30 cellular contexts compared by ENCODE assay signal in genomic region chr13:52353116-52353718, GRCh38. TPM values are rescaled to one million over a fixed set of nuclear protein-coding genes. Genes with fewer than 3 reads are reported as not detected.
DNase-seq lines count a peak whose midpoint lies in the region; ATAC-seq, FAIRE-seq and TF ChIP-seq lines count a peak whose summit lies in the region.
"Had no signal": no experiment of that assay in that cellular context is flagged by ENCODE, and none has a peak within 500 bp of the region (broad histone marks: within the 10 kb centered on the region; RNA-seq: fewer than 3 reads in every experiment).

No MANE protein-coding gene starts in this region.

- no peak overlapping the region for H2AFZ ChIP-seq in mammary epithelial cell (ENCODE audit: low read depth, low read length)
- H2AFZ ChIP-seq in keratinocyte (ENCODE audit: control insufficient read depth, low read length), result no peak overlapping the region
- H2AFZ ChIP-seq: neural progenitor cell had no signal

- ATAC-seq in HG03196 (IDR thresholded peaks at IDR 0.05; ENCODE audit: unreplicated experiment), result no peak
- no peak for ATAC-seq in HG02571 (IDR thresholded peaks at IDR 0.05; ENCODE audit: unreplicated experiment)
- ATAC-seq: activated CD8-positive, alpha-beta T cell treated with anti-CD3 and anti-CD28 coated beads, Interleukin-2, amount 10 ng/mL, durations not matched to agents 7 days and 5 days; effector memory CD8-positive, alpha-beta T cell; GM12878; heart left ventricle; left ventricle myocardium superior; stimulated activated naive B cell treated with anti-CD40 and anti-IgM and Interleukin-4, amounts not matched to agents 10 μg/mL and 1 μg/mL and 100 μg/mL, for 72 hours had no signal

- H3K27ac ChIP-seq in mammary epithelial cell (ENCODE audit: insufficient read depth, low read depth, low read length) (no peak overlapping the region), keratinocyte (ENCODE audit: control insufficient read depth, insufficient read depth, low read length) (no peak overlapping the region)
- H3K27ac ChIP-seq: esophagus squamous epithelium, heart left ventricle, neural progenitor cell, prostate gland, RWPE1, thoracic aorta had no signal

- POLR2A ChIA-PET in GM10248 (lab: Yijun Ruan, JAX), result no interaction called here

- intact Hi-C loops in mammary epithelial cell (cut with micrococcal nuclease), result no loop called here

- H3K36me3 ChIP-seq in mammary epithelial cell (ENCODE audit: insufficient read depth, low read length) (no peaks in the 10 kb centered on the region), keratinocyte (ENCODE audit: control insufficient read depth in 2 of 2, extremely low read depth in 1 of 2, insufficient read depth in 2 of 2, low read length in 2 of 2) (no peaks in the 10 kb centered on the region)
- H3K36me3 ChIP-seq: esophagus squamous epithelium, heart left ventricle, neural progenitor cell, prostate gland, thoracic aorta had no signal

- H3K79me2 ChIP-seq in mammary epithelial cell (ENCODE audit: insufficient read depth, low read length) (no peaks in the 10 kb centered on the region), keratinocyte (ENCODE audit: control insufficient read depth, insufficient read depth, low read length) (no peaks in the 10 kb centered on the region)

- no TSS peak for BruUV-seq in mammary epithelial cell (replicated peaks; lab: Mats Ljungman, UMichigan)

- H3K27me3 ChIP-seq in mammary epithelial cell (ENCODE audit: insufficient read depth, low read length) (no peaks in the 10 kb centered on the region), keratinocyte (ENCODE audit: control insufficient read depth, extremely low read depth, insufficient read depth, low read length) (no peaks in the 10 kb centered on the region)
- H3K27me3 ChIP-seq: esophagus squamous epithelium, heart left ventricle, neural progenitor cell had no signal

- dilution Hi-C loops in mammary epithelial cell (cut with HindIII; ENCODE audit: low sequenced_read_pairs) (loop anchor here (5.0 kb wide), 1 partner anchor 99 kb away; the partner anchor contains the start of gene VPS36), keratinocyte (cut with MboI; ENCODE audit: extremely low pct_ligation_motif_present, low sequenced_read_pairs) (no loop called here)

- H3K9me3 ChIP-seq in mammary epithelial cell (replicated peaks; ENCODE audit: insufficient read depth, low read length), result no peaks in the 10 kb centered on the region
- no peaks in the 10 kb centered on the region for H3K9me3 ChIP-seq in keratinocyte (ENCODE audit: control insufficient read depth, low read depth, low read length)
- H3K9me3 ChIP-seq: esophagus squamous epithelium, heart left ventricle, prostate gland, thoracic aorta had no signal

- no peak overlapping the region for H3K4me2 ChIP-seq in mammary epithelial cell (ENCODE audit: insufficient read depth, low read depth, low read length)
- peak overlapping the region; percentile 41 for H3K4me2 ChIP-seq in keratinocyte (ENCODE audit: control insufficient read depth, extremely low read depth, insufficient read depth, low read depth, low read length)
- H3K4me2 ChIP-seq: neural progenitor cell had no signal

- no peaks in the 10 kb centered on the region for H3K9me1 ChIP-seq in keratinocyte (ENCODE audit: control insufficient read depth, extremely low read depth, insufficient read depth, low read length)

- no peak overlapping the region for H3K4me3 ChIP-seq in AG09309 (ENCODE audit: control insufficient read depth, low read depth, low read length)
- H3K4me3 ChIP-seq in mammary epithelial cell (replicated peaks in 1 of 3; ENCODE audit: insufficient read depth in 1 of 3, low read depth in 2 of 3, low read length in 3 of 3), result no peak overlapping the region
- H3K4me3 ChIP-seq in keratinocyte (ENCODE audit: control insufficient read depth in 2 of 3, extremely low read depth in 1 of 3, insufficient read depth in 2 of 3, low read depth in 1 of 3, low read length in 3 of 3), result no peak overlapping the region
- H3K4me3 ChIP-seq: esophagus squamous epithelium, GM12878, heart left ventricle, neural progenitor cell, prostate gland, thoracic aorta had no signal

- in situ Hi-C loops in mammary epithelial cell (cut with MboI; ENCODE audit: low sequenced_read_pairs in 2 of 2), result no loop called here

- CTCF ChIA-PET in mammary epithelial cell (lab: Charles Lee; ENCODE audit: low non-redundant PET) (no interaction called here), GM10248 (lab: Yijun Ruan, JAX) (interaction anchor here (1.1 kb wide), 1 partner anchor 10 kb away, joined by 3 read pairs; no protein-coding TSS in a partner anchor)

- FAIRE-seq in keratinocyte (lab: Jason Lieb, UNC), result no peak
- FAIRE-seq: GM12878, H1 had no signal

- H3K4me1 ChIP-seq in mammary epithelial cell (ENCODE audit: insufficient read depth, low read length), result peaks cover 36% of the 10 kb centered on the region
- H3K4me1 ChIP-seq in keratinocyte (ENCODE audit: control insufficient read depth, extremely low read depth, insufficient read depth, low read length), result peaks cover 39% of the 10 kb centered on the region
- H3K4me1 ChIP-seq: esophagus squamous epithelium, neural progenitor cell, prostate gland had no signal

- DNase-seq in AG09309 (ENCODE audit: low read depth) (peak; percentile 75), HCEC 1CT (peak; percentile 69), mammary epithelial cell (peak; percentile 35), keratinocyte (ENCODE audit: low read depth, low spot score) (no peak), GM10248 (ENCODE audit: extremely low spot score) (no peak), NCI-H524 (lab: John Stamatoyannopoulos, UW) (no peak)
- DNase-seq: activated CD8-positive, alpha-beta T cell treated with anti-CD3 and anti-CD28 coated beads, Interleukin-2, amount 10 ng/mL, durations not matched to agents 7 days and 5 days; activated naive CD4-positive, alpha-beta T cell treated with anti-CD3 and anti-CD28 coated beads for 36 hours; activated T-cell treated with anti-CD3 and anti-CD28 coated beads, Interleukin-2, amount 50 U/mL, for 24 hours; aorta; COR-L47; effector memory CD8-positive, alpha-beta T cell; esophagus squamous epithelium; heart left ventricle; KBM-7; left ventricle myocardium superior; NCI-H1092; NCI-H2081; NCI-H446 treated with DMSO at 0.1 percent for 48 hours; stimulated activated CD4-positive, alpha-beta T cell treated with anti-CD3 and anti-CD28 coated beads, Interleukin-1b, Interleukin-23, amount 100 ng/mL, for 48 hours; stimulated activated naive B cell treated with anti-CD40 and anti-IgM and Interleukin-4, amounts not matched to agents 10 μg/mL and 1 μg/mL and 100 μg/mL, for 72 hours; T-helper 9 cell had no signal

- H3K9ac ChIP-seq in mammary epithelial cell (ENCODE audit: insufficient read depth, low read length) (no peak overlapping the region), keratinocyte (ENCODE audit: control insufficient read depth, extremely low read depth, insufficient read depth, low read length) (no peak overlapping the region)
- H3K9ac ChIP-seq: neural progenitor cell had no signal

- 7% methylated on average over 1 of the region's 1 CpG for WGBS in mammary epithelial cell (ENCODE audit: low coverage, missing lambda C conversion rate)

- no peak for TF ChIP-seq CTCF in AG09309 (IDR thresholded peaks at IDR 0.05; ENCODE audit: control insufficient read depth, insufficient read depth, low read depth, low read length, missing control alignments)
- TF ChIP-seq CTCF in mammary epithelial cell (conservative IDR thresholded peaks at IDR 0.05 in 1 of 2, IDR thresholded peaks at IDR 0.05 in 1 of 2; ENCODE audit: extremely low read depth in 1 of 2, insufficient read depth in 1 of 2, low read depth in 1 of 2, low read length in 2 of 2), result no peak
- TF ChIP-seq CTCF in keratinocyte (optimal IDR thresholded peaks at IDR 0.05 in 1 of 3, IDR thresholded peaks at IDR 0.05 in 1 of 3, conservative IDR thresholded peaks at IDR 0.05 in 1 of 3; ENCODE audit: extremely low read depth in 1 of 3, insufficient read depth in 2 of 3, low read length in 3 of 3), result no peak
- no peak for TF ChIP-seq CTCF in GM10248 (IDR thresholded peaks at IDR 0.05; ENCODE audit: control extremely low read depth, extremely low read depth, low read depth, missing control alignments)

- no peaks in the 10 kb centered on the region for H4K20me1 ChIP-seq in mammary epithelial cell (ENCODE audit: insufficient read depth, low read length)
- no peaks in the 10 kb centered on the region for H4K20me1 ChIP-seq in keratinocyte (ENCODE audit: control insufficient read depth, extremely low read depth, insufficient read depth, low read length)

RNA-seq across cellular contexts. Expression of gene THSD1, which starts 52.8 kb away (rescaled TPM):
- total RNA-seq in mammary epithelial cell, result 10 to 100 TPM; 27.2 to 44.5 TPM
- polyA plus RNA-seq in mammary epithelial cell (30.7 TPM), keratinocyte (9.2 to 15.4 TPM (median 9.7 TPM) in 3 replicates)
- polyA minus RNA-seq in mammary epithelial cell (30.0 TPM), keratinocyte (9.6 to 25.4 TPM (median 19.5 TPM) in 3 replicates)
- polyA plus RNA-seq in keratinocyte (2011; ENCODE audit: low read depth), result 8.0 TPM
- polyA plus RNA-seq in keratinocyte (2011; cell fraction: cytosol; rRNA removed), result 5.2 and 5.3 TPM in 2 replicates
- polyA plus RNA-seq in keratinocyte (2011; cell fraction: nucleus; rRNA removed), result 21.1 and 25.2 TPM in 2 replicates
- polyA plus RNA-seq in keratinocyte (2012; ENCODE audit: low replicate concordance), result 6.5 and 11.4 TPM in 2 replicates
- polyA minus RNA-seq in keratinocyte (2011; cell fraction: cytosol; rRNA and poly(A)+ RNA removed), result 10.7 TPM
- polyA minus RNA-seq in keratinocyte (2011; cell fraction: nucleus; rRNA and poly(A)+ RNA removed), result 20.2 and 27.3 TPM in 2 replicates

Comparison
In these comparisons a context has a peak if more than half of its experiments do, and no peak if none do; other contexts are left out.
1. DNase-seq: peak in AG09309 (single experiment), HCEC 1CT (single experiment) and mammary epithelial cell (single experiment); none in keratinocyte (single experiment), GM10248 (single experiment) and NCI-H524 (0 of 2).